In genomic region chr2:180101846-180102245, GRCh38 we compare ENCODE assay signal across 19 cellular contexts.
DNase-seq lines count a peak whose midpoint lies in the region; ATAC-seq and TF ChIP-seq lines count a peak whose summit lies in the region.
"Had no signal": no experiment of that assay in that cellular context is flagged by ENCODE, and none has a peak within 500 bp of the region (broad histone marks: within the 10 kb centered on the region; RNA-seq: fewer than 3 reads in every experiment).

No MANE protein-coding gene starts in this region.

- no peaks in the 10 kb centered on the region for H3K9me3 Mint-ChIP-seq in osteocyte (ENCODE audit: unreplicated experiment)
- H3K9me3 Mint-ChIP-seq: CD4-positive, alpha-beta T cell; GM23338; IgD-negative memory B cell had no signal

- no peak overlapping the region for H3K4me3 Mint-ChIP-seq in osteocyte (ENCODE audit: unreplicated experiment)
- H3K4me3 Mint-ChIP-seq: CD4-positive, alpha-beta T cell; GM23338; IgD-negative memory B cell had no signal

- CTCF ChIA-PET in PC-3 (lab: Charles Lee), result no interaction called here

- POLR2A ChIA-PET in PC-3 (lab: Charles Lee; ENCODE audit: unreplicated experiment), result no interaction called here

- ATAC-seq in PC-3, result peak; percentile 77
- ATAC-seq: GM23338, HepG2 had no signal

- no peak overlapping the region for H3K4me2 ChIP-seq in PC-3 (ENCODE audit: low read length)
- H3K4me2 ChIP-seq: GM23338 had no signal

- H3F3A ChIP-seq in PC-3 (ENCODE audit: low read length, unreplicated experiment), result no peaks in the 10 kb centered on the region

- no peaks in the 10 kb centered on the region for H3K9me2 ChIP-seq in PC-3 (replicated peaks; ENCODE audit: low read length)

- H3K4me1 ChIP-seq in PC-3 (ENCODE audit: insufficient read depth, low read length) (no peaks in the 10 kb centered on the region), testis (no peaks in the 10 kb centered on the region)
- H3K4me1 ChIP-seq: Caco-2 had no signal

- no peaks in the 10 kb centered on the region for H3K36me3 ChIP-seq in PC-3 (ENCODE audit: low read depth, low read length)
- no peaks in the 10 kb centered on the region for H3K36me3 ChIP-seq in testis (ENCODE audit: low read depth, missing control alignments)

- no peak for TF ChIP-seq POLR2A in testis (IDR thresholded peaks at IDR 0.05)

- no peak overlapping the region for H2AFZ ChIP-seq in PC-3 (ENCODE audit: low read length)
- H2AFZ ChIP-seq: GM23338 had no signal

- intact Hi-C loops in PC-3 (cut with micrococcal nuclease), result no loop called here
- intact Hi-C loops in testis (cut with DNase I; ENCODE audit: low total_unique reads), result no loop called here

- H3K9ac ChIP-seq in PC-3 (ENCODE audit: low read length), result no peak overlapping the region

- DNase-seq in EH (ENCODE audit: low read depth), result peak; percentile 70
- DNase-seq in PC-3, result no peak
- DNase-seq in fibroblast of peridontal ligament (ENCODE audit: extremely low read depth), result peak; percentile 72
- DNase-seq in osteocyte (ENCODE audit: extremely low spot score, unreplicated experiment), result no peak
- DNase-seq in HUDEP-2 (lab: John Stamatoyannopoulos, UW; ENCODE audit: unreplicated experiment in 76 of 76), result no peak
- DNase-seq in UCSD-AML1 (lab: John Stamatoyannopoulos, UW; ENCODE audit: unreplicated experiment), result no peak
- no peak for DNase-seq in T-helper 1 cell
- no peak for DNase-seq in testis
- DNase-seq: ACHN; AML-193; Caco-2; CD4-positive, alpha-beta T cell; GF-D8; HCEC 1CT; KBM-7 had no signal

- H3K27me3 ChIP-seq in PC-3 (ENCODE audit: low read length), result no peaks in the 10 kb centered on the region
- H3K27me3 ChIP-seq in testis, result no peaks in the 10 kb centered on the region

- no TSS peak for BruUV-seq in PC-3 (replicated peaks; lab: Mats Ljungman, UMichigan)

- TF ChIP-seq CTCF in PC-3 (conservative IDR thresholded peaks at IDR 0.05; ENCODE audit: low read depth, low read length), result no peak
- TF ChIP-seq CTCF in osteocyte (IDR thresholded peaks at IDR 0.05), result no peak
- no peak for TF ChIP-seq CTCF in testis (IDR thresholded peaks at IDR 0.05)

- H3K4me3 ChIP-seq in PC-3 (ENCODE audit: low read length) (no peak overlapping the region), testis (no peak overlapping the region)
- H3K4me3 ChIP-seq: GM23338 had no signal

- peak overlapping the region; percentile 3 for H3K27ac Mint-ChIP-seq in osteocyte (ENCODE audit: unreplicated experiment)
- H3K27ac Mint-ChIP-seq: CD4-positive, alpha-beta T cell; GM23338 had no signal

- no peaks in the 10 kb centered on the region for H4K20me1 ChIP-seq in PC-3 (ENCODE audit: low read length)

- H3K79me2 ChIP-seq in PC-3 (ENCODE audit: low read length), result no peaks in the 10 kb centered on the region

- 82 to 89% methylated on average over 1 of the region's 1 CpG for WGBS in testis, 2 donors

- no peaks in the 10 kb centered on the region for H3K36me3 Mint-ChIP-seq in osteocyte (ENCODE audit: unreplicated experiment)
- H3K36me3 Mint-ChIP-seq: IgD-negative memory B cell had no signal

- H3K9me3 ChIP-seq in PC-3 (ENCODE audit: low read length), result no peaks in the 10 kb centered on the region
- no peaks in the 10 kb centered on the region for H3K9me3 ChIP-seq in testis
- H3K9me3 ChIP-seq: Caco-2 had no signal

- H3K27me3 Mint-ChIP-seq in osteocyte (ENCODE audit: unreplicated experiment), result no peaks in the 10 kb centered on the region

- peaks cover 13% of the 10 kb centered on the region for H3K4me1 Mint-ChIP-seq in osteocyte (ENCODE audit: unreplicated experiment)
- H3K4me1 Mint-ChIP-seq: GM23338, IgD-negative memory B cell had no signal

- H3K27ac ChIP-seq in PC-3 (ENCODE audit: low read length), result no peak overlapping the region
- no peak overlapping the region for H3K27ac ChIP-seq in testis
- H3K27ac ChIP-seq: C4-2B had no signal

Comparison
In these comparisons a context has a peak if more than half of its experiments do, and no peak if none do; other contexts are left out.
1. DNase-seq: peak in EH (single experiment) and fibroblast of peridontal ligament (single experiment); none in PC-3 (single experiment), osteocyte (single experiment), HUDEP-2 (0 of 76), UCSD-AML1 (single experiment), T-helper 1 cell (0 of 5) and testis (single experiment).